16 cellular contexts compared by ENCODE assay signal in the genomic region with DNA sequence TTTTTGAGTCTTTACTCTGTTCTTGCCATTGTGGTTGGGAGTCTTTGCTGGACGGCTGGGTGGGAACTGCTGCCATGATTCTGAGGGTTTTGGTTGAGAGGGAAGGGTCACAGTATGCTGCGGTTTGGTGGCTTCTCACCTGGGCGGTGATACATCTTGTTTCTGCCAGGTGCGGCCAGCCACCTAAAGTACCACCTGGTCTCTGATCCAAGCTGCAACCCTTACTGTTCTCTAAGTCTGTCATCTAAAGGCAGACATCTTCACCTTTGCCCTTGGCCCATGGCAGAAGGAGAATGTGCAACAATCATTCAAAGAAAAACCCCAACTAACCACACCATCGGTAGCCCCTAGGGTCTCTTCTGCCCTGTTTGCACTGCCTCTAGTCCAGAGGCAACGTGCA. TPM values are rescaled to one million over a fixed set of nuclear protein-coding genes. Genes with fewer than 3 reads are reported as not detected.
DNase-seq lines count a peak whose midpoint lies in the region; TF ChIP-seq lines count a peak whose summit lies in the region.
"Had no signal": no experiment of that assay in that cellular context is flagged by ENCODE, and none has a peak within 500 bp of the region (broad histone marks: within the 10 kb centered on the region; RNA-seq: fewer than 3 reads in every experiment).

No MANE protein-coding gene starts in this region.

- no peaks in the 10 kb centered on the region for H3K27me3 Mint-ChIP-seq in glutamatergic neuron (ENCODE audit: unreplicated experiment)
- peaks cover 19% of the 10 kb centered on the region for H3K27me3 Mint-ChIP-seq in osteocyte (ENCODE audit: unreplicated experiment)
- H3K27me3 Mint-ChIP-seq: CD8-positive, alpha-beta memory T cell had no signal

- H3K4me3 Mint-ChIP-seq in glutamatergic neuron (ENCODE audit: unreplicated experiment), result no peak overlapping the region
- no peak overlapping the region for H3K4me3 Mint-ChIP-seq in osteocyte (ENCODE audit: unreplicated experiment)
- H3K4me3 Mint-ChIP-seq: B cell; CD8-positive, alpha-beta memory T cell had no signal

- H3K27me3 ChIP-seq in MM.1S (replicated peaks; ENCODE audit: insufficient read depth, low read length), result no peaks in the 10 kb centered on the region

- no peak overlapping the region for H3K9ac ChIP-seq in MM.1S (ENCODE audit: low read length)
- H3K9ac ChIP-seq: GM23248 had no signal

- DNase-seq in GM13976 (ENCODE audit: low spot score) (peak; percentile 6), MM.1S (peak; percentile 77), glutamatergic neuron (peak; percentile 10), osteocyte (ENCODE audit: extremely low spot score, unreplicated experiment) (peak; percentile 64), foreskin fibroblast (no peak), OCI-M2 (lab: John Stamatoyannopoulos, UW; ENCODE audit: unreplicated experiment) (no peak)
- no peak for DNase-seq in activated CD4-positive, alpha-beta T cell treated with anti-CD3 and anti-CD28 coated beads, Interleukin-2, amount 50 U/mL, for 4 hours
- DNase-seq: CD8-positive, alpha-beta memory T cell; DMS 273 treated with DMSO at 0.1 percent for 48 hours; GM23248; MG63; NCI-H1105; NCI-H187; NCI-H446; NCI-H774 had no signal

- H4K20me1 ChIP-seq in MM.1S (ENCODE audit: insufficient read depth, low read length), result no peaks in the 10 kb centered on the region

- H3K9me3 ChIP-seq in MM.1S (replicated peaks; ENCODE audit: insufficient read depth, low read length), result no peaks in the 10 kb centered on the region
- H3K9me3 ChIP-seq: MG63 had no signal

- peaks cover 22% of the 10 kb centered on the region for H3K4me1 ChIP-seq in MM.1S (ENCODE audit: low read length)

- H3K36me3 Mint-ChIP-seq in glutamatergic neuron (ENCODE audit: unreplicated experiment) (no peaks in the 10 kb centered on the region), osteocyte (ENCODE audit: unreplicated experiment) (no peaks in the 10 kb centered on the region)

- TF ChIP-seq CTCF in GM13976 (IDR thresholded peaks at IDR 0.05; ENCODE audit: borderline replicate concordance, control extremely low read depth, extremely low read depth, insufficient read depth, missing control alignments) (no peak), MM.1S (IDR thresholded peaks at IDR 0.05; ENCODE audit: low read length) (no peak), glutamatergic neuron (IDR thresholded peaks at IDR 0.05; ENCODE audit: partially characterized antibody, unreplicated experiment) (no peak), osteocyte (IDR thresholded peaks at IDR 0.05) (no peak), foreskin fibroblast (IDR thresholded peaks at IDR 0.05; ENCODE audit: low read depth, low read length) (no peak)

- in situ Hi-C loops in GM13976 (cut with MboI; ENCODE audit: low sequenced_read_pairs, unreplicated experiment), result no loop called here

- H3K79me2 ChIP-seq in MM.1S (ENCODE audit: low read length), result no peaks in the 10 kb centered on the region

- H3K4me3 ChIP-seq in MM.1S (ENCODE audit: low read length) (no peak overlapping the region), foreskin fibroblast (ENCODE audit: low read depth in 1 of 2, low read length in 2 of 2) (no peak overlapping the region)
- H3K4me3 ChIP-seq: GM23248, MG63 had no signal

- peaks cover 10% of the 10 kb centered on the region for H3F3A ChIP-seq in MM.1S (ENCODE audit: insufficient read depth, low read length)

- H3K27ac Mint-ChIP-seq in glutamatergic neuron (ENCODE audit: unreplicated experiment), result no peak overlapping the region
- H3K27ac Mint-ChIP-seq in osteocyte (ENCODE audit: unreplicated experiment), result no peak overlapping the region
- H3K27ac Mint-ChIP-seq: B cell had no signal

- H3K4me2 ChIP-seq in MM.1S (ENCODE audit: low read depth, low read length), result peak overlapping the region; percentile 31

- H3K9me2 ChIP-seq in MM.1S (replicated peaks; ENCODE audit: insufficient read depth, low read length), result no peaks in the 10 kb centered on the region

- peaks cover 4% of the 10 kb centered on the region for H3K4me1 Mint-ChIP-seq in glutamatergic neuron (ENCODE audit: low read depth, unreplicated experiment)
- H3K4me1 Mint-ChIP-seq in osteocyte (ENCODE audit: unreplicated experiment), result no peaks in the 10 kb centered on the region

- peak overlapping the region; percentile 55; the same call in 1 of the 2 replicates for H3K27ac ChIP-seq in MM.1S (ENCODE audit: low read length)
- H3K27ac ChIP-seq: GM23248 had no signal

- H3K9me3 Mint-ChIP-seq in glutamatergic neuron (ENCODE audit: unreplicated experiment) (no peaks in the 10 kb centered on the region), osteocyte (ENCODE audit: unreplicated experiment) (no peaks in the 10 kb centered on the region)
- H3K9me3 Mint-ChIP-seq: CD8-positive, alpha-beta memory T cell had no signal

- H3K36me3 ChIP-seq in MM.1S (replicated peaks; ENCODE audit: insufficient read depth, low read length), result no peaks in the 10 kb centered on the region
- H3K36me3 ChIP-seq: MG63 had no signal

- no peak overlapping the region for H2AFZ ChIP-seq in MM.1S (ENCODE audit: low read length)
- H2AFZ ChIP-seq: GM23248 had no signal

RNA-seq across cellular contexts. Expression of a gene that starts 19.6 kb away (rescaled TPM):
- total RNA-seq in glutamatergic neuron (ENCODE audit: unreplicated experiment) (not detected), osteocyte (not detected in 2 replicates)
- total RNA-seq: B cell; CD8-positive, alpha-beta memory T cell; GM23248 had no signal

RNA-seq across cellular contexts. Expression of a gene that starts 28.3 kb away (rescaled TPM):
- total RNA-seq in glutamatergic neuron (ENCODE audit: unreplicated experiment), result 39.7 TPM
- total RNA-seq in osteocyte, result 0.05 TPM in 1 of 2 replicates, not detected in the other

RNA-seq across cellular contexts. Expression of a gene that starts 51.7 kb away (rescaled TPM):
- total RNA-seq in glutamatergic neuron (ENCODE audit: unreplicated experiment) (82.1 TPM), osteocyte (77.0 and 80.6 TPM in 2 replicates)

Comparison
In these comparisons a context has a peak if more than half of its experiments do, and no peak if none do; other contexts are left out.
1. DNase-seq: peak in GM13976 (single experiment), MM.1S (single experiment), glutamatergic neuron (single experiment) and osteocyte (single experiment); none in foreskin fibroblast (0 of 2), OCI-M2 (single experiment) and activated CD4-positive, alpha-beta T cell treated with anti-CD3 and anti-CD28 coated beads, Interleukin-2, amount 50 U/mL, for 4 hours (0 of 2).
2. RNA of a gene that starts 28.3 kb away (total RNA-seq): 39.7 TPM in glutamatergic neuron (single experiment); 0.05 TPM in osteocyte; every median in the first group is over 10 times any median in the second.